In the genomic region with DNA sequence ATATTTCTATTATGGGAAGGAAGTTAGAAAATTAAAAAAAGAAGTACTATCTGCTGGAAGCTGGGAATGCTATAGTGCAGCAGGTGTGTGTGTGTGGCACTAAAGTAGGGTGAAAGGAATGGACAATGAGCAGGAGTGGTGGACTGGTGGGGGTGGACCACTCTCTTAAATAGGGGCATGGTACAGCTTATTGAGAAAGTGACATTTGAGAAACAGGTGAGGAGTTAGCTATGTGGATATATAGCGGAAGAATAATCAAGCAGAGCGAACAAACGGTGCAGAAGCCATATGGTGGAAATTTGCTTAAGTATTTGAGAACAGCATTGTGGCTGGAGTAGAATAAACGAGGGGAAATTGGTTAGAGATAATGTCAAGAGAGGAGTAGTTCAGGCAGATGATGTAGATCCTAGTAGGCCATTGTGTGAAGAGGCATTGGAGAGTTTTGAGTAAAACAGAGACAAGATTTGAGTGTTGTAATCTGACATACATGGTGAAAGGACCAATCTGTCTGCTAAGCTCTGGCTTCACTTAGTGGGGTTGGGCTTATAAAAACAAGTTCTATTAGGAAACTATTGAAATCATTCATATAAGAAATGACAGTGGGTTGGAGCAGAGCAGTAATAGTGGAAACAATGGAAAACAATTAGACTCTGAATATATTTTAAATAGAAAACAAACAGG, we compare ENCODE assay signal across 16 cellular contexts.
A peak's percentile ranks its signal among the peaks of the same experiment; 100 is the strongest.
DNase-seq lines count a peak whose midpoint lies in the region; ATAC-seq and TF ChIP-seq lines count a peak whose summit lies in the region.
"Had no signal": no experiment of that assay in that cellular context is flagged by ENCODE, and none has a peak within 500 bp of the region (broad histone marks: within the 10 kb centered on the region; RNA-seq: fewer than 3 reads in every experiment).

No MANE protein-coding gene starts in this region.

- H3K4me1 ChIP-seq in BLaER1 treated with 17β-estradiol and CSF1 and Interleukin-3, amounts not matched to agents 10 nM and 100 nM, result peaks cover 0 to 41% (median 13%) of the 10 kb centered on the region in 10 experiments; a peak in 13 of 20 replicates
- H3K4me1 ChIP-seq in iPS-20b (ENCODE audit: insufficient read depth, low read length) (peaks cover 42% of the 10 kb centered on the region), tibial nerve (no peaks in the 10 kb centered on the region)

- H3K4me3 ChIP-seq in BLaER1 treated with 17β-estradiol and CSF1 and Interleukin-3, amounts not matched to agents 10 nM and 100 nM, result no peak overlapping the region
- H3K4me3 ChIP-seq in iPS-20b (ENCODE audit: low read length) (peak overlapping the region; percentile 46; the same call in 1 of the 2 replicates), tibial nerve (no peak overlapping the region)

- 85 to 88% methylated on average over 4 of the region's 4 CpGs for WGBS in tibial nerve, 2 donors

- H4K20me1 ChIP-seq in BLaER1 treated with 17β-estradiol and CSF1 and Interleukin-3, amounts not matched to agents 10 nM and 100 nM, result no peaks in the 10 kb centered on the region

- peak overlapping the region in 9 of 11 experiments; percentile 8 to 82 (median 59); a peak in 14 of 22 replicates for H3K27ac ChIP-seq in BLaER1 treated with 17β-estradiol and CSF1 and Interleukin-3, amounts not matched to agents 10 nM and 100 nM
- H3K27ac ChIP-seq in iPS-20b (ENCODE audit: low read length), result no peak overlapping the region
- no peak overlapping the region for H3K27ac ChIP-seq in tibial nerve

- peak; percentile 11 for ATAC-seq in GM19397 (IDR thresholded peaks at IDR 0.05; ENCODE audit: unreplicated experiment)
- ATAC-seq in HG03196 (IDR thresholded peaks at IDR 0.05; ENCODE audit: unreplicated experiment), result no peak
- ATAC-seq: stimulated activated effector memory CD8-positive, alpha-beta T cell treated with anti-CD3 and anti-CD28 coated beads, Interleukin-12 subunit alpha, Interleukin-12 subunit beta, amount 100 ng/mL, for 72 hours had no signal

- TF ChIP-seq POLR2A in tibial nerve (IDR thresholded peaks at IDR 0.05), result no peak

- no peak for TF ChIP-seq CTCF in tibial nerve (IDR thresholded peaks at IDR 0.05)

- peak overlapping the region in 4 of 11 experiments; percentile 20 to 52 (median 30); a peak in 5 of 22 replicates for H3K9ac ChIP-seq in BLaER1 treated with 17β-estradiol and CSF1 and Interleukin-3, amounts not matched to agents 10 nM and 100 nM
- H3K9ac ChIP-seq in iPS-20b (ENCODE audit: low read depth, low read length), result peak overlapping the region; percentile 39; the same call in 1 of the 2 replicates

- H3K9me3 ChIP-seq in BLaER1 treated with 17β-estradiol and CSF1 and Interleukin-3, amounts not matched to agents 10 nM and 100 nM (replicated peaks in 1 of 11), result no peaks in the 10 kb centered on the region
- no peaks in the 10 kb centered on the region for H3K9me3 ChIP-seq in iPS-20b (ENCODE audit: insufficient read depth, low read depth, low read length)
- H3K9me3 ChIP-seq in tibial nerve, result no peaks in the 10 kb centered on the region

- H3K27me3 ChIP-seq in BLaER1 treated with 17β-estradiol and CSF1 and Interleukin-3, amounts not matched to agents 10 nM and 100 nM, result no peaks in the 10 kb centered on the region
- H3K27me3 ChIP-seq in iPS-20b (ENCODE audit: insufficient read depth, low read length), result no peaks in the 10 kb centered on the region
- no peaks in the 10 kb centered on the region for H3K27me3 ChIP-seq in tibial nerve

- TF ChIP-seq EP300 in tibial nerve (IDR thresholded peaks at IDR 0.05), result no peak

- DNase-seq in NCI-H2171 (lab: John Stamatoyannopoulos, UW), result peak; percentile 8
- DNase-seq in glomerular visceral epithelial cell (ENCODE audit: extremely low spot score), result no peak
- no peak for DNase-seq in mucosa of gallbladder (ENCODE audit: low spot score)
- DNase-seq in tibial nerve (ENCODE audit: low spot score in 2 of 2), result no peak
- DNase-seq: activated CD4-positive, alpha-beta T cell treated with anti-CD3 and anti-CD28 coated beads for 4 hours; anterior cingulate cortex; DMS53; H7; immature natural killer cell; NCI-H187; stimulated activated CD4-positive, alpha-beta T cell treated with anti-CD3 and anti-CD28 coated beads, Interleukin-2, amount 100 ng/mL, for 24 hours had no signal

- H3K36me3 ChIP-seq in BLaER1 treated with 17β-estradiol and CSF1 and Interleukin-3, amounts not matched to agents 10 nM and 100 nM, result no peaks in the 10 kb centered on the region
- no peaks in the 10 kb centered on the region for H3K36me3 ChIP-seq in iPS-20b (ENCODE audit: insufficient read depth, low read depth, low read length)
- H3K36me3 ChIP-seq in tibial nerve, result no peaks in the 10 kb centered on the region

- H3K4me2 ChIP-seq in BLaER1 treated with 17β-estradiol and CSF1 and Interleukin-3, amounts not matched to agents 10 nM and 100 nM, result peak overlapping the region in 7 of 11 experiments; percentile 1 to 77 (median 38); a peak in 11 of 22 replicates

Comparison
In these comparisons a context has a peak if more than half of its experiments do, and no peak if none do; other contexts are left out.
1. H3K27ac ChIP-seq: peak in BLaER1 treated with 17β-estradiol and CSF1 and Interleukin-3, amounts not matched to agents 10 nM and 100 nM (9 of 11); none in iPS-20b (single experiment) and tibial nerve (0 of 4).